In genomic region chr14:29846339-29847129, GRCh38 we compare ENCODE assay signal across 13 cellular contexts.
DNase-seq lines count a peak whose midpoint lies in the region; ATAC-seq and TF ChIP-seq lines count a peak whose summit lies in the region.
"Had no signal": no experiment of that assay in that cellular context is flagged by ENCODE, and none has a peak within 500 bp of the region (broad histone marks: within the 10 kb centered on the region; RNA-seq: fewer than 3 reads in every experiment).

No MANE protein-coding gene starts in this region.

- no peak overlapping the region for H3K4me3 Mint-ChIP-seq in mesothelial cell of epicardium
- H3K4me3 Mint-ChIP-seq: T-cell had no signal

- peak; percentile 63 for ATAC-seq in GM18867 (IDR thresholded peaks at IDR 0.05; ENCODE audit: unreplicated experiment)
- peak; percentile 81 for ATAC-seq in HG02588 (IDR thresholded peaks at IDR 0.05; ENCODE audit: unreplicated experiment)
- ATAC-seq: T-cell had no signal

- peaks cover 0 to under 1% (median 0%) of the 10 kb centered on the region in 4 donors for H3K9me3 ChIP-seq in tibial nerve

- H3K4me1 Mint-ChIP-seq in mesothelial cell of epicardium: no peaks in the 10 kb centered on the region
- H3K4me1 Mint-ChIP-seq: T-cell had no signal

- no peaks in the 10 kb centered on the region for H3K36me3 Mint-ChIP-seq in mesothelial cell of epicardium
- H3K36me3 Mint-ChIP-seq: T-cell had no signal

- peaks cover 0 to 8% (median 0%) of the 10 kb centered on the region in 4 donors for H3K4me1 ChIP-seq in tibial nerve

- TF ChIP-seq EP300 in tibial nerve (IDR thresholded peaks at IDR 0.05): no peak

- H3K9me3 Mint-ChIP-seq in mesothelial cell of epicardium: peaks cover 15% of the 10 kb centered on the region

- no peak overlapping the region for H3K27ac Mint-ChIP-seq in mesothelial cell of epicardium
- H3K27ac Mint-ChIP-seq: T-cell had no signal

- H3K36me3 ChIP-seq in tibial nerve: no peaks in the 10 kb centered on the region

- no peaks in the 10 kb centered on the region for H3K27me3 ChIP-seq in tibial nerve

- no peak for TF ChIP-seq POLR2A in tibial nerve (IDR thresholded peaks at IDR 0.05)

- H3K27ac ChIP-seq in tibial nerve: no peak overlapping the region

- H3K27me3 Mint-ChIP-seq in mesothelial cell of epicardium (ENCODE audit: low read depth): no peaks in the 10 kb centered on the region
- H3K27me3 Mint-ChIP-seq: T-cell had no signal

- DNase-seq in M059J (ENCODE audit: low read depth) (peak; percentile 15), kidney tubule cell (ENCODE audit: low spot score) (peak; percentile 98), cerebellum (ENCODE audit: low spot score) (no peak), NCI-H748 treated with DMSO at 0.1 percent for 48 hours (lab: John Stamatoyannopoulos, UW) (no peak), tibial nerve (ENCODE audit: low spot score in 2 of 2) (no peak), mesothelial cell of epicardium (ENCODE audit: low spot score in 2 of 2, unreplicated experiment in 2 of 2) (no peak)
- DNase-seq: activated gamma-delta T cell; effector CD4-positive, alpha-beta T cell; HCEC 1CT; NCI-H1105 treated with DMSO at 0.1 percent for 48 hours; T-cell had no signal

- TF ChIP-seq CTCF in tibial nerve (IDR thresholded peaks at IDR 0.05) (no peak), mesothelial cell of epicardium (IDR thresholded peaks at IDR 0.05; ENCODE audit: unreplicated experiment) (no peak)

- 80 to 93% methylated on average over 2 of the region's 2 CpGs for WGBS in tibial nerve, 2 donors

- H3K4me3 ChIP-seq in tibial nerve: no peak overlapping the region

Comparison
In these comparisons a context has a peak if more than half of its experiments do, and no peak if none do; other contexts are left out.
1. DNase-seq: peak in M059J (single experiment) and kidney tubule cell (single experiment); none in cerebellum (single experiment), NCI-H748 treated with DMSO at 0.1 percent for 48 hours (single experiment), tibial nerve (0 of 2) and mesothelial cell of epicardium (0 of 2).